In the genomic region with DNA sequence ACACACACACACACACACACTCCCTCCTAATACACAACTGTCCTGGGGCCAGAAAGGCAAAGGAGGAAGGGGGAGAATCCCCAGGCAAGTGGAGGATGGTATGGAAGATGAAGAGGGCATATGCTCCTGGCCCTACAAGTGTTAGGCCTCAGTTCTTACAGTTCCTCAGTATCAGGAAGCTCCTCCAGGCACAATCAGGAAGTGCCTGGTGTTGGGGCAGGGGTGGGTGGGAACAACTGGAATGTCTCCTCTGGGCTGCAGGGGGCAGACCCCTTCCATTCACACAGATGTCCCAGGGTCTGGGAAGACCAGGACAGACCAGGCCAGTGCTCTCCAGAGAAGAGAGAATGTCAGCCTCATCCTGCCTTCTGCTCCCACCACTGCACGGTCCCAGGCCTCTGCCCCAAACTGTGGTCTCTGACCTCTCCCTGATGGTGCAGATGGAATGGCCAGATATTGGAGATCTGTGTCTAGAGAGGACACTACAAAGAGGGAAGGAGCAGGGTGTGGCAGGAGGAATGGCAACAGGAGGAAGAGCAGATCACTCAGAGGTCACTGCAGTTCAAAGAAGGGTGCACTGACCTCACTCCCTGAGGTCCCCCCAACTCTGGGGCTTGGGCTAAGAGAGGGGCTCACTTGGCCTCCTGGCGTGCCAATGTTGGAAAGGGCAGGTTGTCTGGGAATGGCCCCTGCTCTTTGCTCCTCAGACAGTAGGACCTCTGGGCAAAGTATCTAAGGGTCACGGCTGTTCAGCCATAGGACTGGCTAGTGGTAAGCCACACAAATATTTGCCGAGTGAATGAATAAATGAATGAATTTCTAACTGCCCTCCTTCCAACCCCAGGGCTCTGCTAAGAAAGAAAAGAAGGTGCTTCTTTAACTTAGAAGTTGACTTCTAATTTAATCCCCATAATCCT, we compare ENCODE assay signal across 9 cellular contexts. TPM values are rescaled to one million over a fixed set of nuclear protein-coding genes. Genes with fewer than 3 reads are reported as not detected.
DNase-seq lines count a peak whose midpoint lies in the region; TF ChIP-seq lines count a peak whose summit lies in the region.
"Had no signal": no experiment of that assay in that cellular context is flagged by ENCODE, and none has a peak within 500 bp of the region (broad histone marks: within the 10 kb centered on the region; RNA-seq: fewer than 3 reads in every experiment).

No MANE protein-coding gene starts in this region.

- DNase-seq in Karpas-422: peak; percentile 43
- DNase-seq in posterior vena cava (ENCODE audit: low spot score): peak; percentile 61
- DNase-seq in NCI-H226: no peak
- DNase-seq in NCI-H1417 (lab: John Stamatoyannopoulos, UW): no peak
- no peak for DNase-seq in activated CD4-positive, alpha-beta T cell treated with anti-CD3 and anti-CD28 coated beads, Interleukin-2, amount 50 U/mL, for 48 hours
- DNase-seq in NCI-H2029 (lab: John Stamatoyannopoulos, UW): no peak
- DNase-seq: NCI-H446 treated with DMSO at 0.1 percent for 48 hours had no signal

- H3K9me3 ChIP-seq in Karpas-422 (ENCODE audit: low read length) (no peaks in the 10 kb centered on the region), duodenal mucosa (ENCODE audit: control insufficient read depth in 1 of 2, low read length in 2 of 2) (no peaks in the 10 kb centered on the region)

- H3K9ac ChIP-seq in Karpas-422 (ENCODE audit: low read length) (peak overlapping the region; percentile 94), duodenal mucosa (ENCODE audit: low read depth in 1 of 2, low read length in 2 of 2) (peak overlapping the region; percentile 73 to 77)

- H2AFZ ChIP-seq in Karpas-422 (ENCODE audit: low read length): no peak overlapping the region

- TF ChIP-seq CTCF in GM12875 (IDR thresholded peaks at IDR 0.05; ENCODE audit: borderline replicate concordance, insufficient read depth, low read depth, low read length): no peak

- no peaks in the 10 kb centered on the region for H3K27me3 ChIP-seq in Karpas-422 (ENCODE audit: low read length)
- no peaks in the 10 kb centered on the region for H3K27me3 ChIP-seq in duodenal mucosa (ENCODE audit: control insufficient read depth in 1 of 2, insufficient read depth in 2 of 2, low read length in 2 of 2)

- H3K9me2 ChIP-seq in Karpas-422 (replicated peaks; ENCODE audit: insufficient read depth, low read length): no peaks in the 10 kb centered on the region

- H3K36me3 ChIP-seq in Karpas-422 (ENCODE audit: insufficient read depth, low read length) (peaks cover 3% of the 10 kb centered on the region; the same call in 1 of the 2 replicates), duodenal mucosa (ENCODE audit: control insufficient read depth in 1 of 2, insufficient read depth in 2 of 2, low read length in 2 of 2) (peaks cover 12 to 22% of the 10 kb centered on the region in 2 donors)

- peak overlapping the region; percentile 88 for H3K27ac ChIP-seq in Karpas-422 (ENCODE audit: low read length)
- peak overlapping the region; percentile 91 for H3K27ac ChIP-seq in duodenal mucosa (ENCODE audit: low read depth, low read length)

- no peaks in the 10 kb centered on the region for H4K20me1 ChIP-seq in Karpas-422 (ENCODE audit: insufficient read depth, low read depth, low read length)

- H3K79me2 ChIP-seq in Karpas-422 (ENCODE audit: low read length): peaks cover 34% of the 10 kb centered on the region

- H3K4me1 ChIP-seq in Karpas-422 (ENCODE audit: low read length): peaks cover 53% of the 10 kb centered on the region
- H3K4me1 ChIP-seq in duodenal mucosa (ENCODE audit: control insufficient read depth in 1 of 2, insufficient read depth in 2 of 2, low read length in 2 of 2): peaks cover 51 to 52% of the 10 kb centered on the region in 2 donors

- peak overlapping the region; percentile 98 for H3K4me2 ChIP-seq in Karpas-422 (ENCODE audit: low read depth, low read length, poor library complexity, severe bottlenecking)

- H3K4me3 ChIP-seq in GM12875 (ENCODE audit: low read depth, low read length): peak overlapping the region; percentile 70
- H3K4me3 ChIP-seq in Karpas-422 (ENCODE audit: low read length): peak overlapping the region; percentile 74
- H3K4me3 ChIP-seq in duodenal mucosa (ENCODE audit: low read depth in 1 of 2, low read length in 2 of 2): peak overlapping the region; percentile 71 to 77

- intact Hi-C loops in posterior vena cava (cut with DNase I): no loop called here

RNA-seq across cellular contexts. Expression of a gene that starts 2.5 kb away (rescaled TPM):
- 80.2 and 90.9 TPM in 2 replicates for total RNA-seq in Karpas-422 (2014; rRNA removed; shearing (Covaris generic); ENCODE audit: low replicate concordance)
- 10 to 100 TPM; 10.5 to 15.7 TPM for total RNA-seq in posterior vena cava

RNA-seq across cellular contexts. Expression of a gene that starts 24.5 kb away (rescaled TPM):
- not detected in 2 replicates for total RNA-seq in Karpas-422 (2014; rRNA removed; shearing (Covaris generic); ENCODE audit: low replicate concordance)
- total RNA-seq in posterior vena cava: 10 to 100 TPM in 1 of 2 donors, 1 to 10 TPM in 1; 7.9 to 23.4 TPM

Comparison
In these comparisons a context has a peak if more than half of its experiments do, and no peak if none do; other contexts are left out.
1. DNase-seq: peak in Karpas-422 (single experiment) and posterior vena cava (single experiment); none in NCI-H226 (single experiment), NCI-H1417 (0 of 3), activated CD4-positive, alpha-beta T cell treated with anti-CD3 and anti-CD28 coated beads, Interleukin-2, amount 50 U/mL, for 48 hours (0 of 2) and NCI-H2029 (single experiment).
2. Peak in every context shown above with its lines, with median percentiles within 50 percentile points of each other: H3K4me3 ChIP-seq.